ENCODE assay signal across 11 cellular contexts in genomic region chr14:60652674-60653387, GRCh38. TPM values are rescaled to one million over a fixed set of nuclear protein-coding genes. Genes with fewer than 3 reads are reported as not detected.
DNase-seq lines count a peak whose midpoint lies in the region; TF ChIP-seq lines count a peak whose summit lies in the region.
"Had no signal": no experiment of that assay in that cellular context is flagged by ENCODE, and none has a peak within 500 bp of the region (broad histone marks: within the 10 kb centered on the region; RNA-seq: fewer than 3 reads in every experiment).

No MANE protein-coding gene starts in this region.

- peak overlapping the region; percentile 14 for H3K4me3 Mint-ChIP-seq in progenitor cell of endocrine pancreas (ENCODE audit: low read depth)

- peak overlapping the region; percentile 58 for H3K4me3 ChIP-seq in choroid plexus epithelial cell (ENCODE audit: low read depth, low read length)
- H3K4me3 ChIP-seq: gastroesophageal sphincter had no signal

- no peak overlapping the region for H3K27ac Mint-ChIP-seq in progenitor cell of endocrine pancreas

- H3K4me1 Mint-ChIP-seq in progenitor cell of endocrine pancreas (ENCODE audit: low read depth) = peaks cover 32% of the 10 kb centered on the region

- H3K27me3 Mint-ChIP-seq in progenitor cell of endocrine pancreas = peaks cover 93% of the 10 kb centered on the region

- TF ChIP-seq CTCF in choroid plexus epithelial cell (conservative IDR thresholded peaks at IDR 0.05; ENCODE audit: low read depth, low read length) (no peak), progenitor cell of endocrine pancreas (IDR thresholded peaks at IDR 0.05; ENCODE audit: unreplicated experiment) (no peak)

- H3K36me3 Mint-ChIP-seq in progenitor cell of endocrine pancreas (ENCODE audit: insufficient read depth) = no peaks in the 10 kb centered on the region

- H3K27ac ChIP-seq in substantia nigra (ENCODE audit: low read depth, low read length, poor library complexity, severe bottlenecking) = no peak overlapping the region
- H3K27ac ChIP-seq: gastroesophageal sphincter had no signal

- DNase-seq in NCI-H526 (lab: John Stamatoyannopoulos, UW) (peak; percentile 40 to 78), NCI-H526 treated with DMSO at 0.1 percent for 48 hours (lab: John Stamatoyannopoulos, UW) (no peak), NCI-H187 treated with DMSO at 0.1 percent for 48 hours (lab: John Stamatoyannopoulos, UW) (peak; percentile 55), choroid plexus epithelial cell (ENCODE audit: low read depth) (peak; percentile 24), progenitor cell of endocrine pancreas (ENCODE audit: low spot score, unreplicated experiment) (no peak), superior temporal gyrus (ENCODE audit: extremely low spot score) (no peak), substantia nigra (lab: John Stamatoyannopoulos, UW) (no peak)
- DNase-seq in activated CD4-positive, alpha-beta T cell treated with anti-CD3 and anti-CD28 coated beads for 48 hours = no peak
- DNase-seq: stimulated activated CD4-positive, alpha-beta T cell treated with anti-CD3 and anti-CD28 coated beads, Interleukin-4, amount 100 ng/mL, for 1 hour had no signal

- H3K9me3 Mint-ChIP-seq in progenitor cell of endocrine pancreas (ENCODE audit: low read depth) = no peaks in the 10 kb centered on the region

RNA-seq across cellular contexts. Expression of gene SIX1, which starts 3.6 kb away (rescaled TPM):
- total RNA-seq in progenitor cell of endocrine pancreas = 0.79 and 1.0 TPM in 2 replicates
- total RNA-seq: mononuclear cell had no signal

Comparison
In these comparisons a context has a peak if more than half of its experiments do, and no peak if none do; other contexts are left out.
1. DNase-seq: peak in NCI-H526 (2 of 2), NCI-H187 treated with DMSO at 0.1 percent for 48 hours (single experiment) and choroid plexus epithelial cell (single experiment); none in NCI-H526 treated with DMSO at 0.1 percent for 48 hours (single experiment), progenitor cell of endocrine pancreas (single experiment), superior temporal gyrus (single experiment), substantia nigra (0 of 49) and activated CD4-positive, alpha-beta T cell treated with anti-CD3 and anti-CD28 coated beads for 48 hours (single experiment).